In genomic region chr15:26894181-26894580, GRCh38 we compare ENCODE assay signal across 28 cellular contexts. TPM values are rescaled to one million over a fixed set of nuclear protein-coding genes. Genes with fewer than 3 reads are reported as not detected.
"Had no signal": no experiment of that assay in that cellular context is flagged by ENCODE, and none has a peak within 500 bp of the region (broad histone marks: within the 10 kb centered on the region; RNA-seq: fewer than 3 reads in every experiment).

No MANE protein-coding gene starts in this region.

- ATAC-seq: effector memory CD8-positive, alpha-beta T cell; esophagus mucosa; gastrocnemius medialis; heart right ventricle; left cardiac atrium; left lung; left ventricle myocardium superior; lower lobe of right lung; naive thymus-derived CD4-positive, alpha-beta T cell; natural killer cell had no signal

- H3K4me3 ChIP-seq: colonic mucosa, esophagus squamous epithelium, gastrocnemius medialis, heart right ventricle, left lung, lower lobe of right lung had no signal

- H3K36me3 ChIP-seq: colonic mucosa, esophagus squamous epithelium, gastrocnemius medialis, heart right ventricle, left lung, lower lobe of right lung had no signal

- H3K27me3 ChIP-seq: colonic mucosa had no signal

- H3K4me1 Mint-ChIP-seq: natural killer cell had no signal

- H3K4me1 ChIP-seq: colonic mucosa, gastrocnemius medialis had no signal

- H3K27ac ChIP-seq: colonic mucosa, epithelial cell of prostate, esophagus squamous epithelium, gastrocnemius medialis, heart right ventricle, left lung, lower lobe of right lung had no signal

- H3K9me3 ChIP-seq: colonic mucosa, esophagus squamous epithelium, lower lobe of right lung had no signal

- DNase-seq: colonic mucosa; cortex of kidney; effector CD8-positive, alpha-beta T cell; effector memory CD8-positive, alpha-beta T cell; erythroblast; esophagus squamous epithelium; foreskin fibroblast; foreskin melanocyte; gastrocnemius medialis; glutamatergic neuron; head of caudate nucleus; heart right ventricle; hippocampal formation; left cardiac atrium; left lung; left ventricle myocardium superior; lower lobe of right lung; mesendoderm; midbrain; naive thymus-derived CD4-positive, alpha-beta T cell; natural killer cell had no signal

- H3K27ac Mint-ChIP-seq: dendritic cell treated with granulocyte-macrophage colony-stimulating factor and Interleukin-4, amounts not matched to agents 40 ng/mL and 50 ng/mL, for 4 days; effector memory CD8-positive, alpha-beta T cell; naive thymus-derived CD4-positive, alpha-beta T cell; natural killer cell had no signal

- H3K4me3 Mint-ChIP-seq: dendritic cell treated with granulocyte-macrophage colony-stimulating factor and Interleukin-4, amounts not matched to agents 40 ng/mL and 50 ng/mL, for 4 days; effector memory CD8-positive, alpha-beta T cell; naive thymus-derived CD4-positive, alpha-beta T cell; natural killer cell had no signal

- H3K36me3 Mint-ChIP-seq: natural killer cell had no signal

- H3K27me3 Mint-ChIP-seq: effector memory CD8-positive, alpha-beta T cell had no signal

RNA-seq across cellular contexts. Expression of gene GABRA5, which starts 27.3 kb away (rescaled TPM):
- total RNA-seq: colonic mucosa; dermis microvascular lymphatic vessel endothelial cell; gastrocnemius medialis; glomerular endothelial cell; left lung; left ventricle myocardium superior; lower leg skin; lower lobe of right lung; lung microvascular endothelial cell; naive thymus-derived CD4-positive, alpha-beta T cell; natural killer cell had no signal
- polyA plus RNA-seq: heart right ventricle; naive thymus-derived CD4-positive, alpha-beta T cell had no signal
